7 cellular contexts compared by ENCODE assay signal in the genomic region with DNA sequence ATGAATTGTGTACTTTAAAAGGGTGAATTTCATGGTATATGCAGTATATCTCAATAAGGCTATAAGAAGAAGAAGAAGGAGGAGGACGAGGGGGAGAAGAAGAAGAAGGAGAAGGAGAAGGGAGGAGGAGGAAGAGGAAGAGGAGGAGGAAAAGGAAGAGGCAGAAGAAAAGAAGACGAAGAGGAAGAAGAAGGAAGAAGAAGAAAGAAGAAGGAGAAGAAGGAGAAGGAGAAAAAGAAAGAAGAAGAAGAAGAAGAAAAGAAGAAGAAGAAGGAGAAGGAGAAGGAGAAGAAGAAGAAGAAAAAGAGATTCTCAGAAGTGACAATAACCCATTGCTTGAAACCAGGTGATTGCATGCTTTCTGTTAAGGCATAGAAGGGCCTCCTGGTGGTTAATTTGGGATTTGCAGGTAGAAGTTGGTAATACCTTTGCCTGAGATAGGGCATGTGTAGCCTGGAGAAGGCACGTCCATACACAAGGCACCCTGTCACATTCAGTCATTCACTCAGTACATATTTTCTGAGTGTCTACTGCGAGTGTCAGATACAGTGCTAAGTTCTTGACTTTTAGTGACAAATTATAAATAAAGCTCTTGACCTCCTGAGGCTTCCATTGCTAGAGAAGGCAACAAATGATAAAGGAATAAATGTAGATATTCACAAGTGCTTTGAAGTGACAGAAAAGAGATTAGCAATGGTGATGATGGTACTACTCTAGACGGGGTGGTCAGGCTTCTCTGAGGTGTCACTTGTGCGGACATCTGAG.
DNase-seq lines count a peak whose midpoint lies in the region; ATAC-seq, FAIRE-seq and TF ChIP-seq lines count a peak whose summit lies in the region.

No MANE protein-coding gene starts in this region.

- in situ Hi-C loops in GM12878 (cut with MboI): loop anchor here (25.0 kb wide), 1 partner anchor 480 kb away; no protein-coding TSS in a partner anchor

- no peaks in the 10 kb centered on the region for H3K9me3 Mint-ChIP-seq in progenitor cell of endocrine pancreas (ENCODE audit: low read depth)

- no peak overlapping the region for H3K27ac ChIP-seq in GM12878 (ENCODE audit: control insufficient read depth, insufficient read depth)

- no peaks in the 10 kb centered on the region for H3K4me1 ChIP-seq in GM12878 (ENCODE audit: control insufficient read depth, insufficient read depth, low read length)

- SMC1A ChIA-PET in GM12878 (lab: Charles Lee; ENCODE audit: uncharacterized antibody, unreplicated experiment): no interaction called here

- POLR2A ChIA-PET in GM12878 (lab: Charles Lee): no interaction called here

- CTCF ChIA-PET in GM12878 (lab: Yijun Ruan, JAX): interaction anchor here (1.1 kb wide), 1 partner anchor 236 kb away, joined by 3 read pairs; no protein-coding TSS in a partner anchor

- TF ChIP-seq POLR2A in GM12891 (IDR thresholded peaks at IDR 0.05; ENCODE audit: low read depth, low read length) (no peak), GM12878 (IDR thresholded peaks at IDR 0.05; ENCODE audit: low read depth, low read length) (no peak)

- H3K4me3 Mint-ChIP-seq in progenitor cell of endocrine pancreas (ENCODE audit: low read depth): no peak overlapping the region

- DNase-seq in GM12891 (ENCODE audit: insufficient read length, low spot score): peak; percentile 17
- no peak for DNase-seq in GM12878 (ENCODE audit: low read depth, low spot score)
- DNase-seq in progenitor cell of endocrine pancreas (ENCODE audit: low spot score, unreplicated experiment): peak; percentile 10
- no peak for DNase-seq in Ammon's horn (ENCODE audit: low spot score)
- no peak for DNase-seq in stimulated activated CD4-positive, alpha-beta T cell treated with anti-CD3 and anti-CD28 coated beads, Interleukin-2, amount 100 ng/mL, for 24 hours

- no peaks in the 10 kb centered on the region for H3K36me3 Mint-ChIP-seq in progenitor cell of endocrine pancreas (ENCODE audit: insufficient read depth)

- H3K27me3 Mint-ChIP-seq in progenitor cell of endocrine pancreas: no peaks in the 10 kb centered on the region

- H3K79me2 ChIP-seq in GM12878 (ENCODE audit: control insufficient read depth, insufficient read depth, low read length): no peaks in the 10 kb centered on the region

- peak; percentile 41 for TF ChIP-seq RAD21 in GM12878 (IDR thresholded peaks at IDR 0.05; ENCODE audit: insufficient read depth, low read depth, low read length)

- peak; percentile 72 for ATAC-seq in GM21619 (IDR thresholded peaks at IDR 0.05; ENCODE audit: unreplicated experiment)
- ATAC-seq in GM12878: peak; percentile 86

- intact Hi-C loops in GM12878 (cut with micrococcal nuclease; ENCODE audit: unreplicated experiment): loop anchor here (1.0 kb wide), 1 partner anchor 235 kb away; no protein-coding TSS in a partner anchor

- no peak overlapping the region for H3K4me3 ChIP-seq in GM12878

- H3K36me3 ChIP-seq in GM12878 (ENCODE audit: control insufficient read depth in 2 of 2, insufficient read depth in 2 of 2, low read length in 1 of 2): no peaks in the 10 kb centered on the region

- H2AFZ ChIP-seq in GM12878 (ENCODE audit: control insufficient read depth, low read depth, low read length): no peak overlapping the region

- WGBS in GM12878 (ENCODE audit: insufficient coverage, insufficient replicate concordance, low lambda C conversion rate, missing lambda C conversion rate): 17% methylated on average over 6 of the region's 6 CpGs

- no peaks in the 10 kb centered on the region for H3K9me3 ChIP-seq in GM12878 (replicated peaks; ENCODE audit: control insufficient read depth, insufficient read depth, low read length)

- BruUV-seq in GM12878 (replicated peaks; lab: Mats Ljungman, UMichigan): no TSS peak

- H3K9ac ChIP-seq in GM12878 (ENCODE audit: control insufficient read depth, insufficient read depth, low read length): no peak overlapping the region

- no peak for TF ChIP-seq EP300 in GM12878 (IDR thresholded peaks at IDR 0.05; ENCODE audit: borderline replicate concordance in 1 of 2, control insufficient read depth in 1 of 2, low read depth in 2 of 2, low read length in 2 of 2)

- no peaks in the 10 kb centered on the region for H3K27me3 ChIP-seq in GM12878 (replicated peaks in 1 of 2; ENCODE audit: control insufficient read depth in 2 of 2, insufficient read depth in 2 of 2, low read length in 1 of 2)

- H3K4me2 ChIP-seq in GM12878 (ENCODE audit: control insufficient read depth, insufficient read depth): no peak overlapping the region

- no peaks in the 10 kb centered on the region for H4K20me1 ChIP-seq in GM12878 (ENCODE audit: control insufficient read depth, insufficient read depth)

- RAD21 ChIA-PET in GM12878 (lab: Charles Lee; ENCODE audit: unreplicated experiment): interaction anchor here (0.6 kb wide), 1 partner anchor 437 kb away, joined by 3 read pairs; no protein-coding TSS in a partner anchor

- H3K27ac Mint-ChIP-seq in progenitor cell of endocrine pancreas: no peak overlapping the region

- H3K4me1 Mint-ChIP-seq in progenitor cell of endocrine pancreas (ENCODE audit: low read depth): no peaks in the 10 kb centered on the region

- peak; percentile 9 for FAIRE-seq in GM12891 (lab: Jason Lieb, UNC)
- FAIRE-seq in GM12878 (lab: Jason Lieb, UNC): no peak

- TF ChIP-seq CTCF in LNCAP (IDR thresholded peaks at IDR 0.05): peak; percentile 68
- TF ChIP-seq CTCF in GM12878 (IDR thresholded peaks at IDR 0.05 in 2 of 3, conservative IDR thresholded peaks at IDR 0.05 in 1 of 3; ENCODE audit: control insufficient read depth in 2 of 3, extremely low read depth in 1 of 3, insufficient read depth in 1 of 3, low read depth in 3 of 3, low read length in 3 of 3): peak; percentile 35 to 61 (median 49)
- peak; percentile 58 for TF ChIP-seq CTCF in progenitor cell of endocrine pancreas (IDR thresholded peaks at IDR 0.05; ENCODE audit: unreplicated experiment)

TF ChIP-seq in GM12891, 5 proteins besides CTCF, POLR2A, EP300 and RAD21:
- no peak for TF ChIP-seq PAX5 (IDR thresholded peaks at IDR 0.05; ENCODE audit: insufficient read depth, low read length, severe bottlenecking)

TF ChIP-seq in GM12878, 131 proteins besides CTCF, POLR2A, EP300 and RAD21:
- TF ChIP-seq SMC3 (IDR thresholded peaks at IDR 0.05; ENCODE audit: borderline replicate concordance, low read length) (peak; percentile 44; the same call in 1 of the 2 replicates), MAX (IDR thresholded peaks at IDR 0.05; ENCODE audit: low read depth, low read length) (no peak)

Comparison
In these comparisons a context has a peak if more than half of its experiments do, and no peak if none do; other contexts are left out.
1. DNase-seq: peak in GM12891 (single experiment) and progenitor cell of endocrine pancreas (single experiment); none in GM12878 (single experiment), Ammon's horn (single experiment) and stimulated activated CD4-positive, alpha-beta T cell treated with anti-CD3 and anti-CD28 coated beads, Interleukin-2, amount 100 ng/mL, for 24 hours (0 of 2).
2. Peak in every context shown above with its lines, with median percentiles within 50 percentile points of each other: CTCF ChIP-seq.